Comparison of ENCODE assay signal across 11 cellular contexts in genomic region chr4:71188951-71189350, GRCh38.
DNase-seq lines count a peak whose midpoint lies in the region; ATAC-seq and TF ChIP-seq lines count a peak whose summit lies in the region.
"Had no signal": no experiment of that assay in that cellular context is flagged by ENCODE, and none has a peak within 500 bp of the region (broad histone marks: within the 10 kb centered on the region; RNA-seq: fewer than 3 reads in every experiment).

No MANE protein-coding gene starts in this region.

- TF ChIP-seq POLR2A in prostate gland (IDR thresholded peaks at IDR 0.05), result no peak

- H3K4me1 Mint-ChIP-seq in CD8-positive, alpha-beta memory T cell, result peaks cover 32 to 57% (median 48%) of the 10 kb centered on the region in 3 donors

- H3K4me2 ChIP-seq in MM.1S (ENCODE audit: low read depth, low read length), result peak overlapping the region; percentile 70; the same call in 1 of the 2 replicates

- H3K9ac ChIP-seq in MM.1S (ENCODE audit: low read length), result no peak overlapping the region

- no peaks in the 10 kb centered on the region for H4K20me1 ChIP-seq in MM.1S (ENCODE audit: insufficient read depth, low read length)

- TF ChIP-seq CTCF in MM.1S (IDR thresholded peaks at IDR 0.05; ENCODE audit: low read length) (no peak), prostate gland (IDR thresholded peaks at IDR 0.05) (no peak), GM13976 (IDR thresholded peaks at IDR 0.05; ENCODE audit: borderline replicate concordance, control extremely low read depth, extremely low read depth, insufficient read depth, missing control alignments) (no peak)

- CTCF ChIA-PET in CD8-positive, alpha-beta memory T cell (lab: Charles Lee), result no interaction called here

- no peaks in the 10 kb centered on the region for H3K79me2 ChIP-seq in MM.1S (ENCODE audit: low read length)

- POLR2A ChIA-PET in CD8-positive, alpha-beta memory T cell (lab: Charles Lee), result no interaction called here

- peak overlapping the region; percentile 47 to 96 (median 86) for H3K27ac Mint-ChIP-seq in CD8-positive, alpha-beta memory T cell
- H3K27ac Mint-ChIP-seq: stimulated activated naive CD8-positive, alpha-beta T cell treated with anti-CD3 and anti-CD28 coated beads, Interleukin-15, Interleukin-2, amounts not matched to agents 100 ng/mL and 50 ng/mL, for 24 hours had no signal

- peaks cover 0 to 8% (median 0%) of the 10 kb centered on the region in 3 donors for H3K36me3 Mint-ChIP-seq in CD8-positive, alpha-beta memory T cell

- peaks cover 22% of the 10 kb centered on the region for H3K4me1 ChIP-seq in CD8-positive, alpha-beta memory T cell (ENCODE audit: insufficient read depth, low read length)
- H3K4me1 ChIP-seq in MM.1S (ENCODE audit: low read length) (no peaks in the 10 kb centered on the region; the same call in 1 of the 2 replicates), prostate gland (replicated peaks) (no peaks in the 10 kb centered on the region)

- DNase-seq in CD8-positive, alpha-beta memory T cell, result no peak
- no peak for DNase-seq in MM.1S
- peak; percentile 25 for DNase-seq in fibroblast of peridontal ligament (ENCODE audit: extremely low read depth)
- no peak for DNase-seq in prostate gland (ENCODE audit: low spot score)
- no peak for DNase-seq in GM13976 (ENCODE audit: low spot score)
- no peak for DNase-seq in AG20443 (ENCODE audit: low spot score)
- DNase-seq: MV-4-11; NCI-H226; stimulated activated CD4-positive, alpha-beta T cell treated with anti-CD3 and anti-CD28 coated beads, Interleukin-4, amount 100 ng/mL, for 24 hours had no signal

- in situ Hi-C loops in GM13976 (cut with MboI; ENCODE audit: low sequenced_read_pairs, unreplicated experiment), result no loop called here

- WGBS in prostate gland, result 65% methylated on average over 1 of the region's 1 CpG

- intact Hi-C loops in prostate gland (cut with DNase I), result no loop called here

- no peaks in the 10 kb centered on the region for H3K9me3 ChIP-seq in CD8-positive, alpha-beta memory T cell (ENCODE audit: low read length)
- H3K9me3 ChIP-seq in MM.1S (replicated peaks; ENCODE audit: insufficient read depth, low read length) (no peaks in the 10 kb centered on the region), prostate gland (no peaks in the 10 kb centered on the region)

- ATAC-seq in GM19328 (IDR thresholded peaks at IDR 0.05; ENCODE audit: unreplicated experiment), result no peak

- H3K27ac ChIP-seq in CD8-positive, alpha-beta memory T cell (ENCODE audit: low read depth, low read length), result no peak overlapping the region
- H3K27ac ChIP-seq in MM.1S (ENCODE audit: low read length) (no peak overlapping the region), prostate gland (peak overlapping the region; percentile 61 to 72)

- peaks cover 4% of the 10 kb centered on the region for H3K27me3 ChIP-seq in CD8-positive, alpha-beta memory T cell (ENCODE audit: insufficient read depth, low read length, poor library complexity, severe bottlenecking)
- H3K27me3 ChIP-seq in MM.1S (replicated peaks; ENCODE audit: insufficient read depth, low read length) (no peaks in the 10 kb centered on the region), prostate gland (replicated peaks; ENCODE audit: insufficient read depth) (no peaks in the 10 kb centered on the region)

- no peaks in the 10 kb centered on the region for H3K36me3 ChIP-seq in CD8-positive, alpha-beta memory T cell (ENCODE audit: insufficient read depth, low read length)
- H3K36me3 ChIP-seq in MM.1S (replicated peaks; ENCODE audit: insufficient read depth, low read length) (no peaks in the 10 kb centered on the region), prostate gland (no peaks in the 10 kb centered on the region)

- H2AFZ ChIP-seq in MM.1S (ENCODE audit: low read length), result no peak overlapping the region

- peaks cover 7% of the 10 kb centered on the region in 2 donors for H3K27me3 Mint-ChIP-seq in CD8-positive, alpha-beta memory T cell

- no peak overlapping the region for H3K4me3 ChIP-seq in CD8-positive, alpha-beta memory T cell (ENCODE audit: low read length)
- H3K4me3 ChIP-seq in MM.1S (ENCODE audit: low read length) (no peak overlapping the region), prostate gland (peak overlapping the region in 1 of 2 donors; percentile 69)

- 0 out of 2 replicates have a peak, but pooled peaks cover 3% of the 10 kb centered on the region for H3F3A ChIP-seq in MM.1S (ENCODE audit: insufficient read depth, low read length)

- peak overlapping the region; percentile 83 to 97 (median 87) for H3K4me3 Mint-ChIP-seq in CD8-positive, alpha-beta memory T cell

- H3K9me2 ChIP-seq in MM.1S (replicated peaks; ENCODE audit: insufficient read depth, low read length), result no peaks in the 10 kb centered on the region

- no peaks in the 10 kb centered on the region for H3K9me3 Mint-ChIP-seq in CD8-positive, alpha-beta memory T cell
- H3K9me3 Mint-ChIP-seq: stimulated activated naive CD8-positive, alpha-beta T cell treated with anti-CD3 and anti-CD28 coated beads, Interleukin-15, Interleukin-2, amounts not matched to agents 100 ng/mL and 50 ng/mL, for 24 hours had no signal

Comparison
In these comparisons a context has a peak if more than half of its experiments do, and no peak if none do; other contexts are left out.
1. H3K27ac ChIP-seq: peak in prostate gland (2 of 2); none in CD8-positive, alpha-beta memory T cell (single experiment) and MM.1S (single experiment).